8 cellular contexts compared by ENCODE assay signal in genomic region chr1:16367968-16368910, GRCh38. TPM values are rescaled to one million over a fixed set of nuclear protein-coding genes. Genes with fewer than 3 reads are reported as not detected.
DNase-seq lines count a peak whose midpoint lies in the region; ATAC-seq, FAIRE-seq and TF ChIP-seq lines count a peak whose summit lies in the region.

No MANE protein-coding gene starts in this region.

- H3K9me3 ChIP-seq in CD4-positive, CD25-positive, alpha-beta regulatory T cell (ENCODE audit: control insufficient read depth in 2 of 2, low read length in 2 of 2), result no peaks in the 10 kb centered on the region
- H3K9me3 ChIP-seq in lung (ENCODE audit: control insufficient read depth in 2 of 2, insufficient read depth in 1 of 2, low read length in 1 of 2) (no peaks in the 10 kb centered on the region), aorta (ENCODE audit: control insufficient read depth, low read length) (no peaks in the 10 kb centered on the region)

- intact Hi-C loops in aorta (cut with DNase I), result loop anchor here (2.0 to 5.0 kb wide), 3 partner anchors 17 to 74 kb away; partner anchors contain the start of gene NECAP2 (in 2 of the 2)

- peak overlapping the region; percentile 97 to 98 (median 97) for H3K4me3 Mint-ChIP-seq in CD4-positive, CD25-positive, alpha-beta regulatory T cell

- H3K27me3 Mint-ChIP-seq in CD4-positive, CD25-positive, alpha-beta regulatory T cell, result peaks cover 4% of the 10 kb centered on the region

- peaks cover 2% of the 10 kb centered on the region for H3K36me3 ChIP-seq in CD4-positive, CD25-positive, alpha-beta regulatory T cell (ENCODE audit: control insufficient read depth, insufficient read depth, low read length)
- H3K36me3 ChIP-seq in bronchial epithelial cell (ENCODE audit: control insufficient read depth, insufficient read depth, low read length) (peaks cover 2% of the 10 kb centered on the region), lung (ENCODE audit: control insufficient read depth in 2 of 2, insufficient read depth in 2 of 2, low read length in 2 of 2) (no peaks in the 10 kb centered on the region), aorta (ENCODE audit: control insufficient read depth in 1 of 2, insufficient read depth in 2 of 2, low read length in 1 of 2) (no peaks in the 10 kb centered on the region)

- TF ChIP-seq CTCF in bronchial epithelial cell (IDR thresholded peaks at IDR 0.05; ENCODE audit: insufficient read depth, low read length, severe bottlenecking), result no peak
- TF ChIP-seq CTCF in lung (IDR thresholded peaks at IDR 0.05; ENCODE audit: control extremely low read depth, extremely low read depth), result no peak

- 2 to 5% methylated on average over 24 of the region's 24 CpGs for WGBS in lung, 2 donors
- 0 to 1% methylated on average over 24 of the region's 24 CpGs for WGBS in aorta, 2 donors

- no peak for ATAC-seq in CD4-positive, CD25-positive, alpha-beta regulatory T cell (ENCODE audit: low read depth in 2 of 2)
- ATAC-seq in lung (ENCODE audit: insufficient read depth, low FRiP score) (no peak), aorta (ENCODE audit: low FRiP score) (no peak), HG02884 (IDR thresholded peaks at IDR 0.05; ENCODE audit: unreplicated experiment) (no peak)

- H3K27ac ChIP-seq in CD4-positive, CD25-positive, alpha-beta regulatory T cell (ENCODE audit: insufficient read depth, low read length, poor library complexity, severe bottlenecking), result peak overlapping the region; percentile 100
- H3K27ac ChIP-seq in lung (ENCODE audit: low read depth in 1 of 2, low read length in 1 of 2) (peak overlapping the region; percentile 94 to 98), aorta (ENCODE audit: low read depth in 1 of 2, low read length in 2 of 2) (peak overlapping the region; percentile 72 to 95)

- FAIRE-seq in bronchial epithelial cell (lab: Jason Lieb, UNC), result no peak

- no peaks in the 10 kb centered on the region for H3K27me3 ChIP-seq in CD4-positive, CD25-positive, alpha-beta regulatory T cell (ENCODE audit: control insufficient read depth, insufficient read depth, low read length)
- H3K27me3 ChIP-seq in bronchial epithelial cell (ENCODE audit: control insufficient read depth, insufficient read depth, low read length), result no peaks in the 10 kb centered on the region
- H3K27me3 ChIP-seq in lung (ENCODE audit: control insufficient read depth, insufficient read depth), result no peaks in the 10 kb centered on the region
- H3K27me3 ChIP-seq in aorta (ENCODE audit: control insufficient read depth in 1 of 2, insufficient read depth in 2 of 2, low read length in 1 of 2), result no peaks in the 10 kb centered on the region

- peaks cover 30 to 57% (median 46%) of the 10 kb centered on the region in 4 donors for H3K4me1 Mint-ChIP-seq in CD4-positive, CD25-positive, alpha-beta regulatory T cell

- H3K9me3 Mint-ChIP-seq in CD4-positive, CD25-positive, alpha-beta regulatory T cell, result peaks cover 0 to 1% (median 0%) of the 10 kb centered on the region in 7 donors

- H3K4me1 ChIP-seq in CD4-positive, CD25-positive, alpha-beta regulatory T cell (ENCODE audit: control insufficient read depth, insufficient read depth, low read length, poor library complexity, severe bottlenecking), result peaks cover 49% of the 10 kb centered on the region
- H3K4me1 ChIP-seq in lung (ENCODE audit: control insufficient read depth in 2 of 2, insufficient read depth in 2 of 2, low read length in 2 of 2) (peaks cover 7 to 17% of the 10 kb centered on the region in 2 donors), aorta (ENCODE audit: control insufficient read depth in 1 of 2, insufficient read depth in 2 of 2, low read length in 2 of 2) (peaks cover 8 to 9% of the 10 kb centered on the region in 2 donors)

- H3K4me3 ChIP-seq in CD4-positive, CD25-positive, alpha-beta regulatory T cell (ENCODE audit: low read depth, low read length), result peak overlapping the region; percentile 99
- H3K4me3 ChIP-seq in bronchial epithelial cell (ENCODE audit: low read depth, low read length) (peak overlapping the region; percentile 87), lung (peak overlapping the region; percentile 79), aorta (ENCODE audit: low read length in 2 of 2) (peak overlapping the region; percentile 56 to 92)

- H3K27ac Mint-ChIP-seq in CD4-positive, CD25-positive, alpha-beta regulatory T cell, result peak overlapping the region; percentile 98 to 99 (median 99)

- H3K36me3 Mint-ChIP-seq in CD4-positive, CD25-positive, alpha-beta regulatory T cell, result peaks cover 6% of the 10 kb centered on the region

- peak in 1 of 3 donors; percentile 45 for DNase-seq in CD4-positive, CD25-positive, alpha-beta regulatory T cell
- DNase-seq in Kasumi-1 (lab: John Stamatoyannopoulos, UW) (peak; percentile 23 to 40), bronchial epithelial cell (ENCODE audit: low read depth) (peak; percentile 40), lung (ENCODE audit: low spot score) (no peak), aorta (peak in 1 of 2 donors; percentile 52), HT-29 (ENCODE audit: low spot score) (no peak)
- DNase-seq in activated CD8-positive, alpha-beta memory T cell treated with anti-CD3 and anti-CD28 coated beads for 24 hours, result no peak

RNA-seq across cellular contexts. Expression of gene SZRD1, which starts 1.2 kb away (rescaled TPM):
- 136 TPM for total RNA-seq in CD4-positive, CD25-positive, alpha-beta regulatory T cell
- 10 to 100 TPM; 36.9 to 54.5 (median 44.6) TPM for polyA plus RNA-seq in CD4-positive, CD25-positive, alpha-beta regulatory T cell
- 10.8 and 18.1 TPM in 2 replicates for total RNA-seq in bronchial epithelial cell
- 100 to 1,000 TPM in 1 of 2 donors, 10 to 100 TPM in 1; 29.3 to 112 TPM for total RNA-seq in lung
- 100 to 1,000 TPM in 1 of 2 donors, 10 to 100 TPM in 1; 66.2 to 114 TPM for polyA plus RNA-seq in lung
- 100 to 1,000 TPM; 128 to 172 TPM for total RNA-seq in aorta
- 100 to 1,000 TPM in 1 of 2 donors, 10 to 100 TPM in 1; 87.9 to 109 TPM for polyA plus RNA-seq in aorta
- total RNA-seq in HT-29 (2014; rRNA removed; shearing (Covaris generic)), result 92.5 and 108 TPM in 2 replicates

RNA-seq across cellular contexts. Expression of gene FBXO42, which starts 16.0 kb away (rescaled TPM):
- 22.0 TPM for total RNA-seq in CD4-positive, CD25-positive, alpha-beta regulatory T cell
- polyA plus RNA-seq in CD4-positive, CD25-positive, alpha-beta regulatory T cell, result 10 to 100 TPM; 13.5 to 23.2 (median 21.5) TPM
- total RNA-seq in bronchial epithelial cell (10.8 and 18.1 TPM in 2 replicates), lung (10 to 100 TPM; 18.2 to 28.6 TPM), aorta (10 to 100 TPM; 32.5 to 33.3 TPM)
- polyA plus RNA-seq in lung (10 to 100 TPM in 1 of 2 donors, 1 to 10 TPM in 1; 7.3 to 11.5 TPM), aorta (10 to 100 TPM in 1 of 2 donors, 1 to 10 TPM in 1; 9.4 to 33.2 TPM)
- 10.8 and 16.3 TPM in 2 replicates for total RNA-seq in HT-29 (2014; rRNA removed; shearing (Covaris generic))

Comparison
In these comparisons a context has a peak if more than half of its experiments do, and no peak if none do; other contexts are left out.
1. DNase-seq: peak in Kasumi-1 (2 of 2) and bronchial epithelial cell (single experiment); none in lung (single experiment), HT-29 (single experiment) and activated CD8-positive, alpha-beta memory T cell treated with anti-CD3 and anti-CD28 coated beads for 24 hours (single experiment).
2. Peak in every context shown above with its lines, with median percentiles within 50 percentile points of each other: H3K27ac ChIP-seq and H3K4me3 ChIP-seq.